9 cellular contexts compared by ENCODE assay signal in the genomic region with DNA sequence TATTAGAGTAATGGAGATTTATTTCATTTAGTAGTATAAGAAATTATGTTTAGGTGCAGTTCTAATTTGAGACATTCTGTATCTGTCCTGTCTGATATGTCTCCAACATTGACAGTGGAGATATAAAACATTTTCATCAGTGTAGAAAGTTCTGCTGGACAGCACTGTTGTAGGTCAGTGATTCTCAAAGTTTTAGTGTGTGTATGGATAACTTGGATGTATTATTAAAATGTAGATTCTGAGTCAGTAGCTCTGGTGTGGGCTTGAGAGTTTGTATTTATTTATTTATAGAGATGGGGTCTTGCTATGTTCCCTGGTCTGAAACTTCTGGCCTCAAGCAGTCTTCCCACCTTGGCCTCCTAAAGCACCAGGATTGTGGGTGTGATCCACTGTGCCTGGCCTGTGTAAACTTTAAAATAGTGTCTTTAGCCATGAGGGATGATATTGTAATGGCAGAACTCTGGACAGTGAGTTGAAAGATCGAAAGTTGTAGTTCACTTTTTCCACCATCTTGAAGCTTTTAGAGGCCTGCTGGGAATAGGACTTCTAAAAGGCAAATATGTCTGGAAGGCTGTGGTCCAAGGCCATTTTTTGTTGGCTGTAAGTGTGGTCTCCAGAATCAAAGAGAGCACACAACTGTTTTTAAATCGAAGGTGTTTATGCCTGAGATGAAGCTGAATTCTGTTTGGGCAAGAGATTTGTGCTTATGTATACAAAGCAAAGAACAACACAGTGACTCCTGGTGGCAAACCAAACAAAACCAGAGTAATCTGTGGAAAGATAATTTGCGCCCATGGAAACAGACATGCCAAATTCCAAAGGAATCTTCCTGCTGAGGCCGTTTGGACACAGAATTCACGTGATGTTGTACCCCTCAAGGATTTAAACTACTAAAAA. TPM values are rescaled to one million over a fixed set of nuclear protein-coding genes. Genes with fewer than 3 reads are reported as not detected.
DNase-seq lines count a peak whose midpoint lies in the region; ATAC-seq and TF ChIP-seq lines count a peak whose summit lies in the region.
"Had no signal": no experiment of that assay in that cellular context is flagged by ENCODE, and none has a peak within 500 bp of the region (broad histone marks: within the 10 kb centered on the region; RNA-seq: fewer than 3 reads in every experiment).

No MANE protein-coding gene starts in this region.

- H3K9me3 Mint-ChIP-seq in GM23338, result no peaks in the 10 kb centered on the region

- peaks cover 2% of the 10 kb centered on the region for H3K27me3 Mint-ChIP-seq in GM23338 (ENCODE audit: insufficient read depth, low read depth, poor library complexity)
- H3K27me3 Mint-ChIP-seq in T-helper 17 cell, result no peaks in the 10 kb centered on the region

- no peak overlapping the region; the same call in 1 of the 2 replicates for H3K27ac Mint-ChIP-seq in GM23338
- peak overlapping the region; percentile 85 for H3K27ac Mint-ChIP-seq in T-helper 17 cell

- no peak overlapping the region for H2AFZ ChIP-seq in GM23338

- no peak; the same call in 2 of the 3 replicates for ATAC-seq in GM23338
- ATAC-seq in T-helper 17 cell, result no peak
- peak; percentile 47 for ATAC-seq in left colon
- no peak for ATAC-seq in HG03354 (IDR thresholded peaks at IDR 0.05; ENCODE audit: poor library complexity, severe bottlenecking, unreplicated experiment)

- peak overlapping the region; percentile 42; the same call in 1 of the 2 replicates for H3K27ac ChIP-seq in GM23338 (ENCODE audit: low read depth)
- H3K27ac ChIP-seq: upper lobe of left lung had no signal

- H3K79me2 ChIP-seq in GM23338 (replicated peaks; ENCODE audit: insufficient read depth), result peaks cover 100% of the 10 kb centered on the region

- H3K4me3 Mint-ChIP-seq in GM23338, result no peak overlapping the region
- no peak overlapping the region for H3K4me3 Mint-ChIP-seq in T-helper 17 cell

- peak; percentile 36 for DNase-seq in AG10803 (ENCODE audit: low read depth)
- DNase-seq in GM23338 (ENCODE audit: low spot score), result peak; percentile 55
- DNase-seq in T-helper 17 cell, result no peak
- no peak for DNase-seq in left colon
- no peak for DNase-seq in NCI-H128 (lab: John Stamatoyannopoulos, UW; ENCODE audit: unreplicated experiment)
- DNase-seq in posterior vena cava (ENCODE audit: low spot score), result no peak
- no peak for DNase-seq in NAMALWA (ENCODE audit: low spot score)
- DNase-seq: upper lobe of left lung had no signal

- no peaks in the 10 kb centered on the region for H3K9me2 ChIP-seq in GM23338 (ENCODE audit: insufficient read depth)

- no peaks in the 10 kb centered on the region; the same call in 1 of the 2 replicates for H3F3A ChIP-seq in GM23338 (replicated peaks; ENCODE audit: low read depth)

- H3K27me3 ChIP-seq in GM23338 (ENCODE audit: insufficient read depth), result no peaks in the 10 kb centered on the region
- H3K27me3 ChIP-seq: upper lobe of left lung had no signal

- H3K36me3 Mint-ChIP-seq in GM23338 (ENCODE audit: low read depth) (no peaks in the 10 kb centered on the region; the same call in 2 of the 3 replicates), T-helper 17 cell (ENCODE audit: low read depth) (no peaks in the 10 kb centered on the region)

- intact Hi-C loops in left colon (cut with DNase I, micrococcal nuclease), result no loop called here
- intact Hi-C loops in posterior vena cava (cut with DNase I), result no loop called here

- no peak overlapping the region for H3K4me3 ChIP-seq in AG10803 (ENCODE audit: low read length)
- no peak overlapping the region for H3K4me3 ChIP-seq in GM23338
- H3K4me3 ChIP-seq: upper lobe of left lung had no signal

- no peaks in the 10 kb centered on the region for H3K36me3 ChIP-seq in GM23338 (ENCODE audit: insufficient read depth)

- H3K4me1 Mint-ChIP-seq in GM23338 (peaks cover 6% of the 10 kb centered on the region; the same call in 1 of the 3 replicates), T-helper 17 cell (peaks cover 46% of the 10 kb centered on the region)

- H3K9me3 ChIP-seq in T-helper 17 cell (ENCODE audit: control insufficient read depth, low read length, poor library complexity, severe bottlenecking), result no peaks in the 10 kb centered on the region
- H3K9me3 ChIP-seq: upper lobe of left lung had no signal

- peak; percentile 38 for TF ChIP-seq CTCF in AG10803 (conservative IDR thresholded peaks at IDR 0.05; ENCODE audit: low read length)
- TF ChIP-seq CTCF in GM23338 (conservative IDR thresholded peaks at IDR 0.05; ENCODE audit: low read depth in 2 of 2), result peak; percentile 44 to 61

- H3K4me2 ChIP-seq in GM23338, result no peak overlapping the region

- H3K4me1 ChIP-seq in GM23338 (ENCODE audit: insufficient read depth), result no peaks in the 10 kb centered on the region; the same call in 1 of the 2 replicates

- peaks cover 27% of the 10 kb centered on the region for H4K20me1 ChIP-seq in GM23338 (replicated peaks; ENCODE audit: insufficient read depth)

TF ChIP-seq in GM23338, 12 proteins besides CTCF, POLR2A, EP300 and RAD21 (continues in another document):
- no peak for TF ChIP-seq POLR2AphosphoS5 (IDR thresholded peaks at IDR 0.05; ENCODE audit: low read depth)
- TF ChIP-seq ZNF114 (CRISPR knock-in tag; IDR thresholded peaks at IDR 0.05), result no peak
- no peak for TF ChIP-seq NANOG (IDR thresholded peaks at IDR 0.05; ENCODE audit: borderline replicate concordance)
- TF ChIP-seq, protein P1, sequence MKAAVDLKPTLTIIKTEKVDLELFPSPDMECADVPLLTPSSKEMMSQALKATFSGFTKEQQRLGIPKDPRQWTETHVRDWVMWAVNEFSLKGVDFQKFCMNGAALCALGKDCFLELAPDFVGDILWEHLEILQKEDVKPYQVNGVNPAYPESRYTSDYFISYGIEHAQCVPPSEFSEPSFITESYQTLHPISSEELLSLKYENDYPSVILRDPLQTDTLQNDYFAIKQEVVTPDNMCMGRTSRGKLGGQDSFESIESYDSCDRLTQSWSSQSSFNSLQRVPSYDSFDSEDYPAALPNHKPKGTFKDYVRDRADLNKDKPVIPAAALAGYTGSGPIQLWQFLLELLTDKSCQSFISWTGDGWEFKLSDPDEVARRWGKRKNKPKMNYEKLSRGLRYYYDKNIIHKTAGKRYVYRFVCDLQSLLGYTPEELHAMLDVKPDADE (IDR thresholded peaks at IDR 0.05), result no peak
- TF ChIP-seq ZNF331 (CRISPR knock-in tag; IDR thresholded peaks at IDR 0.05; ENCODE audit: low read depth), result no peak
- TF ChIP-seq CREB1 (CRISPR knock-in tag; IDR thresholded peaks at IDR 0.05; ENCODE audit: low read depth), result no peak
- no peak for TF ChIP-seq REST (IDR thresholded peaks at IDR 0.05; ENCODE audit: unreplicated experiment)
- TF ChIP-seq EZH2phosphoT487 (IDR thresholded peaks at IDR 0.05; ENCODE audit: unreplicated experiment), result no peak
- TF ChIP-seq STAT1 (IDR thresholded peaks at IDR 0.05; ENCODE audit: unreplicated experiment), result no peak

RNA-seq across cellular contexts. Expression of gene UBAP1, which starts 12.4 kb away (rescaled TPM):
- total RNA-seq in GM23338 (2014; rRNA removed; shearing (Covaris generic)), result 20.7 and 24.9 TPM in 2 replicates
- polyA plus RNA-seq in GM23338 (2016; fragmentation: Nextera tagmentation; extraction: Ambion mirVana), result 16.8 and 17.4 TPM in 2 replicates
- total RNA-seq in T-helper 17 cell (10 to 100 TPM; 63.3 to 68.2 TPM), left colon (10 to 100 TPM; 34.3 to 43.3 TPM), posterior vena cava (10 to 100 TPM; 42.8 to 44.9 TPM)

Comparison
In these comparisons a context has a peak if more than half of its experiments do, and no peak if none do; other contexts are left out.
1. DNase-seq: peak in AG10803 (single experiment) and GM23338 (single experiment); none in T-helper 17 cell (0 of 3), left colon (0 of 2), NCI-H128 (single experiment), posterior vena cava (single experiment) and NAMALWA (single experiment).